Comparison of ENCODE assay signal across 1 cellular context in genomic region chr13:25301347-25302113, GRCh38.
A peak's percentile ranks its signal among the peaks of the same experiment; 100 is the strongest.
TF ChIP-seq lines count a peak whose summit lies in the region.

TSS of gene NUP58 (plus strand) at chr13:25301625. CDS start at chr13:25301774, 149 bp downstream.

TF ChIP-seq in HepG2, 621 proteins besides CTCF, POLR2A, EP300 and RAD21 (continued from another document and continues in another):
- TF ChIP-seq, protein P1, sequence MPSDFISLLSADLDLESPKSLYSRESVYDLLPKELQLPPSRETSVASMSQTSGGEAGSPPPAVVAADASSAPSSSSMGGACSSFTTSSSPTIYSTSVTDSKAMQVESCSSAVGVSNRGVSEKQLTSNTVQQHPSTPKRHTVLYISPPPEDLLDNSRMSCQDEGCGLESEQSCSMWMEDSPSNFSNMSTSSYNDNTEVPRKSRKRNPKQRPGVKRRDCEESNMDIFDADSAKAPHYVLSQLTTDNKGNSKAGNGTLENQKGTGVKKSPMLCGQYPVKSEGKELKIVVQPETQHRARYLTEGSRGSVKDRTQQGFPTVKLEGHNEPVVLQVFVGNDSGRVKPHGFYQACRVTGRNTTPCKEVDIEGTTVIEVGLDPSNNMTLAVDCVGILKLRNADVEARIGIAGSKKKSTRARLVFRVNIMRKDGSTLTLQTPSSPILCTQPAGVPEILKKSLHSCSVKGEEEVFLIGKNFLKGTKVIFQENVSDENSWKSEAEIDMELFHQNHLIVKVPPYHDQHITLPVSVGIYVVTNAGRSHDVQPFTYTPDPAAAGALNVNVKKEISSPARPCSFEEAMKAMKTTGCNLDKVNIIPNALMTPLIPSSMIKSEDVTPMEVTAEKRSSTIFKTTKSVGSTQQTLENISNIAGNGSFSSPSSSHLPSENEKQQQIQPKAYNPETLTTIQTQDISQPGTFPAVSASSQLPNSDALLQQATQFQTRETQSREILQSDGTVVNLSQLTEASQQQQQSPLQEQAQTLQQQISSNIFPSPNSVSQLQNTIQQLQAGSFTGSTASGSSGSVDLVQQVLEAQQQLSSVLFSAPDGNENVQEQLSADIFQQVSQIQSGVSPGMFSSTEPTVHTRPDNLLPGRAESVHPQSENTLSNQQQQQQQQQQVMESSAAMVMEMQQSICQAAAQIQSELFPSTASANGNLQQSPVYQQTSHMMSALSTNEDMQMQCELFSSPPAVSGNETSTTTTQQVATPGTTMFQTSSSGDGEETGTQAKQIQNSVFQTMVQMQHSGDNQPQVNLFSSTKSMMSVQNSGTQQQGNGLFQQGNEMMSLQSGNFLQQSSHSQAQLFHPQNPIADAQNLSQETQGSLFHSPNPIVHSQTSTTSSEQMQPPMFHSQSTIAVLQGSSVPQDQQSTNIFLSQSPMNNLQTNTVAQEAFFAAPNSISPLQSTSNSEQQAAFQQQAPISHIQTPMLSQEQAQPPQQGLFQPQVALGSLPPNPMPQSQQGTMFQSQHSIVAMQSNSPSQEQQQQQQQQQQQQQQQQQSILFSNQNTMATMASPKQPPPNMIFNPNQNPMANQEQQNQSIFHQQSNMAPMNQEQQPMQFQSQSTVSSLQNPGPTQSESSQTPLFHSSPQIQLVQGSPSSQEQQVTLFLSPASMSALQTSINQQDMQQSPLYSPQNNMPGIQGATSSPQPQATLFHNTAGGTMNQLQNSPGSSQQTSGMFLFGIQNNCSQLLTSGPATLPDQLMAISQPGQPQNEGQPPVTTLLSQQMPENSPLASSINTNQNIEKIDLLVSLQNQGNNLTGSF (CRISPR knock-in tag; IDR thresholded peaks at IDR 0.05) = no peak
- TF ChIP-seq ZNF337 (CRISPR knock-in tag; IDR thresholded peaks at IDR 0.05; ENCODE audit: borderline replicate concordance, low read depth) = no peak
- TF ChIP-seq SP5 (CRISPR knock-in tag; IDR thresholded peaks at IDR 0.05; ENCODE audit: borderline replicate concordance, low read depth) = peak; percentile 74
- no peak for TF ChIP-seq MYNN (CRISPR knock-in tag; IDR thresholded peaks at IDR 0.05; ENCODE audit: low read depth)
- peak; percentile 85 for TF ChIP-seq REPIN1 (CRISPR knock-in tag; IDR thresholded peaks at IDR 0.05; ENCODE audit: borderline replicate concordance, low read depth)
- TF ChIP-seq, protein P2, sequence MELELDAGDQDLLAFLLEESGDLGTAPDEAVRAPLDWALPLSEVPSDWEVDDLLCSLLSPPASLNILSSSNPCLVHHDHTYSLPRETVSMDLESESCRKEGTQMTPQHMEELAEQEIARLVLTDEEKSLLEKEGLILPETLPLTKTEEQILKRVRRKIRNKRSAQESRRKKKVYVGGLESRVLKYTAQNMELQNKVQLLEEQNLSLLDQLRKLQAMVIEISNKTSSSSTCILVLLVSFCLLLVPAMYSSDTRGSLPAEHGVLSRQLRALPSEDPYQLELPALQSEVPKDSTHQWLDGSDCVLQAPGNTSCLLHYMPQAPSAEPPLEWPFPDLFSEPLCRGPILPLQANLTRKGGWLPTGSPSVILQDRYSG (CRISPR knock-in tag; IDR thresholded peaks at IDR 0.05) = no peak
- TF ChIP-seq ZNF614 (CRISPR knock-in tag; IDR thresholded peaks at IDR 0.05; ENCODE audit: borderline replicate concordance) = peak; percentile 29; the same call in 1 of the 2 replicates
- peak; percentile 87 for TF ChIP-seq ZNF710 (CRISPR knock-in tag; IDR thresholded peaks at IDR 0.05; ENCODE audit: borderline replicate concordance)
- peak; percentile 91 for TF ChIP-seq ETV5 (CRISPR knock-in tag; IDR thresholded peaks at IDR 0.05; ENCODE audit: borderline replicate concordance)
- no peak for TF ChIP-seq DDIT3 (CRISPR knock-in tag; IDR thresholded peaks at IDR 0.05)
- peak; percentile 17; the same call in 1 of the 2 replicates for TF ChIP-seq YEATS4 (CRISPR knock-in tag; IDR thresholded peaks at IDR 0.05; ENCODE audit: borderline replicate concordance)
- TF ChIP-seq GFI1 (CRISPR knock-in tag; IDR thresholded peaks at IDR 0.05; ENCODE audit: borderline replicate concordance) = no peak
- TF ChIP-seq RNF219 (CRISPR knock-in tag; IDR thresholded peaks at IDR 0.05) = no peak
- no peak for TF ChIP-seq GTF2F1 (IDR thresholded peaks at IDR 0.05; ENCODE audit: low read length)
- TF ChIP-seq ZNF232 (CRISPR knock-in tag; IDR thresholded peaks at IDR 0.05; ENCODE audit: borderline replicate concordance) = no peak
- TF ChIP-seq ZNF10 (CRISPR knock-in tag; IDR thresholded peaks at IDR 0.05; ENCODE audit: borderline replicate concordance, low read depth) = no peak
- TF ChIP-seq ZNF839 (CRISPR knock-in tag; IDR thresholded peaks at IDR 0.05; ENCODE audit: borderline replicate concordance) = no peak
- TF ChIP-seq ZNF446 (CRISPR knock-in tag; IDR thresholded peaks at IDR 0.05) = no peak
- TF ChIP-seq THYN1 (CRISPR knock-in tag; IDR thresholded peaks at IDR 0.05; ENCODE audit: borderline replicate concordance, low read depth) = no peak
- no peak for TF ChIP-seq KAT2B (IDR thresholded peaks at IDR 0.05; ENCODE audit: borderline replicate concordance, low read depth, low read length)
- TF ChIP-seq FOXJ3 (CRISPR knock-in tag; IDR thresholded peaks at IDR 0.05; ENCODE audit: borderline replicate concordance) = no peak
- no peak for TF ChIP-seq TBL1XR1 (IDR thresholded peaks at IDR 0.05; ENCODE audit: borderline replicate concordance, low read length, partially characterized antibody)
- no peak for TF ChIP-seq ZBTB20 (CRISPR knock-in tag; IDR thresholded peaks at IDR 0.05; ENCODE audit: borderline replicate concordance, low read depth)
- no peak for TF ChIP-seq ZNF121 (CRISPR knock-in tag; IDR thresholded peaks at IDR 0.05)
- no peak for TF ChIP-seq CAMTA2 (CRISPR knock-in tag; IDR thresholded peaks at IDR 0.05; ENCODE audit: borderline replicate concordance)
- TF ChIP-seq KLF9 (CRISPR knock-in tag; IDR thresholded peaks at IDR 0.05; ENCODE audit: low read depth) = no peak
- TF ChIP-seq MLXIP (CRISPR knock-in tag; IDR thresholded peaks at IDR 0.05; ENCODE audit: borderline replicate concordance) = no peak
- no peak for TF ChIP-seq ZNF543 (CRISPR knock-in tag; IDR thresholded peaks at IDR 0.05)
- peak; percentile 50; the same call in 1 of the 2 replicates for TF ChIP-seq ZIK1 (CRISPR knock-in tag; IDR thresholded peaks at IDR 0.05; ENCODE audit: borderline replicate concordance, low read depth)
- TF ChIP-seq HDAC2 (CRISPR knock-in tag; IDR thresholded peaks at IDR 0.05) = peak; percentile 46; the same call in 1 of the 2 replicates
- no peak for TF ChIP-seq ZSCAN12 (CRISPR knock-in tag; IDR thresholded peaks at IDR 0.05)
- no peak for TF ChIP-seq FOXP1 (IDR thresholded peaks at IDR 0.05)
- TF ChIP-seq FOXP1 (CRISPR knock-in tag; IDR thresholded peaks at IDR 0.05) = no peak
- TF ChIP-seq ZBTB2 (CRISPR knock-in tag; IDR thresholded peaks at IDR 0.05; ENCODE audit: low read depth) = peak; percentile 54; the same call in 1 of the 2 replicates
- no peak for TF ChIP-seq KLF12 (CRISPR knock-in tag; IDR thresholded peaks at IDR 0.05; ENCODE audit: borderline replicate concordance)
- TF ChIP-seq ZNF589 (CRISPR knock-in tag; conservative IDR thresholded peaks at IDR 0.05) = no peak
- TF ChIP-seq IKZF1 (IDR thresholded peaks at IDR 0.05) = no peak
- 0 out of 2 replicates have a peak, but pooled peaks have one; percentile 55 for TF ChIP-seq KLF11 (CRISPR knock-in tag; IDR thresholded peaks at IDR 0.05)
- TF ChIP-seq SOX6 (IDR thresholded peaks at IDR 0.05) = no peak
- peak; percentile 55 for TF ChIP-seq SOX6 (CRISPR knock-in tag; IDR thresholded peaks at IDR 0.05)
- peak; percentile 80 for TF ChIP-seq ATF7-NPFF (CRISPR knock-in tag; IDR thresholded peaks at IDR 0.05; ENCODE audit: low read depth)
- TF ChIP-seq NRL (CRISPR knock-in tag; IDR thresholded peaks at IDR 0.05; ENCODE audit: borderline replicate concordance) = peak; percentile 52; the same call in 1 of the 2 replicates
- peak; percentile 15; the same call in 1 of the 2 replicates for TF ChIP-seq HNF1A (IDR thresholded peaks at IDR 0.05; ENCODE audit: low read depth)
- peak; percentile 35; the same call in 1 of the 2 replicates for TF ChIP-seq HNF1A (CRISPR knock-in tag; IDR thresholded peaks at IDR 0.05; ENCODE audit: borderline replicate concordance)
- no peak for TF ChIP-seq ZNF550 (CRISPR knock-in tag; IDR thresholded peaks at IDR 0.05; ENCODE audit: borderline replicate concordance)
